In the genomic region with DNA sequence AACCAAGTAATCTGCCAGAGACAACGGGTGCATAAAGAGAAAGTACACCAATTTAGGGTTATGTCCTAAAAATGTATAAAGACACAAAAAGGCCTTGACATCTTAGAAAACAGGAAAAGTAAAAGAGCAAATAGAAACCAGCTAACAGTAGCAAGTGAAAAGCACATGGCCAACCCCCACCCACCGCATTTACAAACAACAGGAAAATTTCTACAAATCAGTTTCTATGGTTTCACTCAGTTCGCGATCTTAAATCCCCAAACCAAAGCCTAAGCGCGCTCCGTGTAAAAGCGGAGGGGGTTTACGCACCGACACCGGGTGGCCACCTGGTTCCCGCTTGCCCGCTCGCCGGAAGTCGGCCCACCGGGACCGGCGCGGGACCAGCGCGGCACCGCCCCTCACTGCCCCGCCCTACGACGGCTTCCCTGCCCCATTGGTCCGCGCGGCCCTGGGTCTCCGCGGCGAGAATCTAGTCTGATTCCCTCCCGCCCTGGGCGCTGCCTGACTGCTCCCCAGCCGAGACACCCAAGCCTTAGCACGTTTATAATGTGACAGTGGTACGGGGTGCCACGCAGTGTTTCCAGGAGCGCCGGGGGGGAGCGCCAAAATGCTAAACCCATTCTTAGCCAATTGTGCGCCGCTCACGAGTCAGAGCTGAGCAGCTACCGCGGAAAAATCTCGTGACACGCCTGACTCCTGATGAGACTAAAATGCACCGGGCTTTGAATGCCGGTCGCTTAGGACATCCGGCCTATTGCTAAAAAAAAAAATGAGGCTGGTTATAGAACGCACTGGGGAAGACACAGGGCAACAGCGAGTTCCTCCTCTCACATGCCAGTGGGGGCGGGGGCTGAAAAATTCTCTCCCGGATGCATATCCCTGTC, we compare ENCODE assay signal across 1 cellular context.
TF ChIP-seq lines count a peak whose summit lies in the region.

A gene (minus strand): TSS at position 362 of the 884 bp plus-strand sequence. CDS start 2,802 bp downstream, outside the sequence.

TF ChIP-seq in H1, 55 proteins besides CTCF, POLR2A, EP300 and RAD21 (continued from another document):
- TF ChIP-seq, protein P1, sequence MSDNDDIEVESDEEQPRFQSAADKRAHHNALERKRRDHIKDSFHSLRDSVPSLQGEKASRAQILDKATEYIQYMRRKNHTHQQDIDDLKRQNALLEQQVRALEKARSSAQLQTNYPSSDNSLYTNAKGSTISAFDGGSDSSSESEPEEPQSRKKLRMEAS (IDR thresholded peaks at IDR 0.05) = peak; percentile 65
- TF ChIP-seq JUND (IDR thresholded peaks at IDR 0.05; ENCODE audit: low read length) = peak; percentile 26; the same call in 1 of the 2 replicates
- TF ChIP-seq TAF1 (IDR thresholded peaks at IDR 0.05; ENCODE audit: low read depth, low read length) = peak; percentile 79
- TF ChIP-seq KDM4A (IDR thresholded peaks at IDR 0.05; ENCODE audit: low read depth, low read length, severe bottlenecking) = peak; percentile 1
- TF ChIP-seq TAF7 (optimal IDR thresholded peaks at IDR 0.05; ENCODE audit: borderline replicate concordance, low read depth, low read length) = peak; percentile 32
- TF ChIP-seq CBX8 (IDR thresholded peaks at IDR 0.05; ENCODE audit: borderline replicate concordance, low read depth, low read length) = no peak
- TF ChIP-seq, protein P2, sequence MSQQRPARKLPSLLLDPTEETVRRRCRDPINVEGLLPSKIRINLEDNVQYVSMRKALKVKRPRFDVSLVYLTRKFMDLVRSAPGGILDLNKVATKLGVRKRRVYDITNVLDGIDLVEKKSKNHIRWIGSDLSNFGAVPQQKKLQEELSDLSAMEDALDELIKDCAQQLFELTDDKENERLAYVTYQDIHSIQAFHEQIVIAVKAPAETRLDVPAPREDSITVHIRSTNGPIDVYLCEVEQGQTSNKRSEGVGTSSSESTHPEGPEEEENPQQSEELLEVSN (IDR thresholded peaks at IDR 0.05) = peak; percentile 68
- TF ChIP-seq ASH2L (IDR thresholded peaks at IDR 0.05; ENCODE audit: low read length) = peak; percentile 59
- no peak for TF ChIP-seq FOSL1 (IDR thresholded peaks at IDR 0.05; ENCODE audit: insufficient read depth, low read depth, low read length)
- TF ChIP-seq SIN3A (conservative IDR thresholded peaks at IDR 0.05 in 1 of 2, IDR thresholded peaks at IDR 0.05 in 1 of 2; ENCODE audit: low read depth in 1 of 2, low read length in 2 of 2) = peak; percentile 78 to 79; a peak in 3 of 4 replicates
- peak; percentile 40; the same call in 1 of the 2 replicates for TF ChIP-seq GABPA (IDR thresholded peaks at IDR 0.05; ENCODE audit: borderline replicate concordance, insufficient read depth, low read length)
- peak; percentile 98 for TF ChIP-seq SAP30 (IDR thresholded peaks at IDR 0.05; ENCODE audit: insufficient read depth, insufficient replicate concordance, low read length)
- peak; percentile 88 for TF ChIP-seq POLR2AphosphoS5 (IDR thresholded peaks at IDR 0.05; ENCODE audit: low read depth, low read length)
- TF ChIP-seq EGR1 (IDR thresholded peaks at IDR 0.05; ENCODE audit: borderline replicate concordance, low read depth, low read length) = no peak
- no peak for TF ChIP-seq BCL11A (IDR thresholded peaks at IDR 0.05; ENCODE audit: low read depth in 2 of 2, low read length in 2 of 2)
